In genomic region chr7:44259547-44260457, GRCh38 we compare ENCODE assay signal across 8 cellular contexts. TPM values are rescaled to one million over a fixed set of nuclear protein-coding genes. Genes with fewer than 3 reads are reported as not detected.
A peak's percentile ranks its signal among the peaks of the same experiment; 100 is the strongest.
DNase-seq lines count a peak whose midpoint lies in the region; ATAC-seq lines count a peak whose summit lies in the region.

No MANE protein-coding gene starts in this region.

- no peak overlapping the region for H3K4me3 ChIP-seq in adipocyte (ENCODE audit: low read length)
- no peak overlapping the region for H3K4me3 ChIP-seq in skeletal muscle cell (ENCODE audit: low read depth, low read length)

- H3K36me3 ChIP-seq in adipocyte (ENCODE audit: control insufficient read depth, insufficient read depth, low read length, severe bottlenecking): no peaks in the 10 kb centered on the region

- ATAC-seq in Right ventricle myocardium superior (ENCODE audit: poor library complexity): peak; percentile 18
- ATAC-seq in HG03460 (IDR thresholded peaks at IDR 0.05; ENCODE audit: unreplicated experiment): no peak
- ATAC-seq in GM18858 (IDR thresholded peaks at IDR 0.05; ENCODE audit: unreplicated experiment): no peak
- no peak for ATAC-seq in GM19463 (IDR thresholded peaks at IDR 0.05; ENCODE audit: unreplicated experiment)

- intact Hi-C loops in Right ventricle myocardium superior (cut with DNase I): no loop called here

- peaks cover 11% of the 10 kb centered on the region for H3K27me3 ChIP-seq in adipocyte (replicated peaks; ENCODE audit: control insufficient read depth, insufficient read depth, low read length)

- DNase-seq in GOT3 (lab: John Stamatoyannopoulos, UW) (peak; percentile 24), adipocyte (ENCODE audit: low read depth) (peak; percentile 78), Right ventricle myocardium superior (peak; percentile 82), skeletal muscle cell (ENCODE audit: low read depth) (peak; percentile 96)
- DNase-seq in NK-92 treated with Interleukin-12 subunit alpha and Interleukin-12 subunit beta, amount 100 ng/mL, for 24 hours (lab: John Stamatoyannopoulos, UW): no peak

- H3K4me1 ChIP-seq in adipocyte (ENCODE audit: control insufficient read depth, insufficient read depth, low read length): peaks cover 30% of the 10 kb centered on the region

- H3K9ac ChIP-seq in adipocyte (ENCODE audit: low read length): peak overlapping the region; percentile 72

- no peaks in the 10 kb centered on the region for H3K9me3 ChIP-seq in adipocyte (ENCODE audit: control insufficient read depth, low read length)

RNA-seq across cellular contexts. Expression of gene YKT6, which starts 59.0 kb away (rescaled TPM):
- 48.9 TPM for total RNA-seq in Right ventricle myocardium superior
